ENCODE assay signal across 8 cellular contexts in genomic region chr19:4067396-4068057, GRCh38.
DNase-seq lines count a peak whose midpoint lies in the region; ATAC-seq and TF ChIP-seq lines count a peak whose summit lies in the region.

No MANE protein-coding gene starts in this region.

- peak overlapping the region; percentile 47 to 78 for H3K9ac ChIP-seq in stomach smooth muscle (ENCODE audit: low read length in 2 of 2)

- no peaks in the 10 kb centered on the region for H3K9me3 ChIP-seq in stomach smooth muscle (ENCODE audit: control insufficient read depth in 2 of 2, low read length in 2 of 2)

- peak overlapping the region; percentile 99; the same call in 1 of the 2 replicates for H3K27ac ChIP-seq in C4-2B
- H3K27ac ChIP-seq in stomach smooth muscle (ENCODE audit: low read length): peak overlapping the region; percentile 86

- peaks cover 0 to 2% of the 10 kb centered on the region in 2 donors for H3K36me3 ChIP-seq in stomach smooth muscle (ENCODE audit: control insufficient read depth in 2 of 2, insufficient read depth in 2 of 2, low read length in 2 of 2)

- TF ChIP-seq CTCF in C4-2B (conservative IDR thresholded peaks at IDR 0.05): no peak
- TF ChIP-seq CTCF in astrocyte of the spinal cord (IDR thresholded peaks at IDR 0.05; ENCODE audit: low read depth, low read length): no peak

- DNase-seq in astrocyte of the spinal cord (ENCODE audit: low read depth, low spot score) (no peak), islet precursor cell (peak; percentile 59), hippocampal formation (lab: John Stamatoyannopoulos, UW) (no peak)
- DNase-seq in stimulated activated CD8-positive, alpha-beta memory T cell treated with anti-CD3 and anti-CD28 coated beads, Interleukin-4, amount 100 ng/mL, for 48 hours: no peak

- no peak for TF ChIP-seq RAD21 in Ishikawa (IDR thresholded peaks at IDR 0.05; ENCODE audit: low read depth)

- H3K4me3 ChIP-seq in astrocyte of the spinal cord (ENCODE audit: low read depth, low read length): peak overlapping the region; percentile 84
- peak overlapping the region; percentile 55 to 74 for H3K4me3 ChIP-seq in stomach smooth muscle (ENCODE audit: low read length in 2 of 2)

- no peak for ATAC-seq in HG02870 (IDR thresholded peaks at IDR 0.05; ENCODE audit: unreplicated experiment)

- H3K27me3 ChIP-seq in stomach smooth muscle (ENCODE audit: control insufficient read depth in 1 of 2, insufficient read depth in 2 of 2, low read length in 2 of 2): no peaks in the 10 kb centered on the region

- peaks cover 27% of the 10 kb centered on the region for H3K4me1 ChIP-seq in stomach smooth muscle (ENCODE audit: control insufficient read depth, insufficient read depth, low read length)

- in situ Hi-C loops in astrocyte of the spinal cord (cut with HindIII; ENCODE audit: low sequenced_read_pairs): no loop called here

- no peak for TF ChIP-seq EP300 in Ishikawa (IDR thresholded peaks at IDR 0.05; ENCODE audit: borderline replicate concordance)

TF ChIP-seq in Ishikawa, 13 proteins besides CTCF, POLR2A, EP300 and RAD21:
- TF ChIP-seq CEBPB (IDR thresholded peaks at IDR 0.05): no peak
- peak; percentile 80 for TF ChIP-seq ZBTB7A (IDR thresholded peaks at IDR 0.05; ENCODE audit: low read depth)
